Comparison of ENCODE assay signal across 19 cellular contexts in genomic region chr16:56289412-56289811, GRCh38.
"Had no signal": no experiment of that assay in that cellular context is flagged by ENCODE, and none has a peak within 500 bp of the region (broad histone marks: within the 10 kb centered on the region; RNA-seq: fewer than 3 reads in every experiment).

No MANE protein-coding gene starts in this region.

- H3K9me3 Mint-ChIP-seq: activated CD4-positive, alpha-beta memory T cell treated with anti-CD3 and anti-CD28 coated beads, Interleukin-2, amount 10 ng/mL, durations not matched to agents 7 days and 5 days; natural killer cell; T-helper 2 cell treated with Interferon-gamma antibody and Interleukin-4, amounts not matched to agents 5 μg/mL and 100 μg/mL, for 36 hours had no signal

- DNase-seq: activated CD4-positive, alpha-beta memory T cell treated with anti-CD3 and anti-CD28 coated beads, Interleukin-2, amount 10 ng/mL, durations not matched to agents 7 days and 5 days; activated CD4-positive, alpha-beta T cell treated with anti-CD3 and anti-CD28 coated beads for 48 hours; activated CD4-positive, CD25-positive, alpha-beta regulatory T cell; activated CD8-positive, alpha-beta memory T cell treated with anti-CD3 and anti-CD28 coated beads, Interleukin-2, amount 10 ng/mL, durations not matched to agents 7 days and 5 days; central memory CD4-positive, alpha-beta T cell; effector CD8-positive, alpha-beta T cell; lower lobe of right lung; natural killer cell; occipital lobe; posterior cingulate gyrus; stimulated activated CD4-positive, alpha-beta T cell treated with anti-CD3 and anti-CD28 coated beads, Interleukin-12 subunit alpha, Interleukin-12 subunit beta, amount 100 ng/mL, for 4 hours; stimulated activated CD4-positive, alpha-beta T cell treated with anti-CD3 and anti-CD28 coated beads, Interleukin-2, amount 100 ng/mL, for 24 hours; stimulated activated naive CD8-positive, alpha-beta T cell treated with anti-CD3 and anti-CD28 coated beads, Interleukin-15, Interleukin-2, amounts not matched to agents 100 U/mL and 50 U/mL, for 24 hours; transverse colon had no signal

- H3K4me3 Mint-ChIP-seq: activated CD4-positive, alpha-beta memory T cell treated with anti-CD3 and anti-CD28 coated beads, Interleukin-2, amount 10 ng/mL, durations not matched to agents 7 days and 5 days; activated CD8-positive, alpha-beta memory T cell treated with anti-CD3 and anti-CD28 coated beads, Interleukin-2, amount 10 ng/mL, durations not matched to agents 7 days and 5 days; activated naive CD8-positive, alpha-beta T cell; natural killer cell; T-helper 2 cell treated with Interferon-gamma antibody and Interleukin-4, amounts not matched to agents 5 μg/mL and 100 μg/mL, for 36 hours had no signal

- H3K27ac ChIP-seq: esophagus muscularis mucosa, gastroesophageal sphincter, lower lobe of right lung, transverse colon, vagina had no signal

- H3K27me3 ChIP-seq: esophagus muscularis mucosa, gastroesophageal sphincter, transverse colon, vagina had no signal

- H3K4me1 Mint-ChIP-seq: activated CD4-positive, alpha-beta memory T cell treated with anti-CD3 and anti-CD28 coated beads, Interleukin-2, amount 10 ng/mL, durations not matched to agents 7 days and 5 days; natural killer cell had no signal

- H3K36me3 ChIP-seq: esophagus muscularis mucosa, gastroesophageal sphincter, lower lobe of right lung, transverse colon, vagina had no signal

- H3K36me3 Mint-ChIP-seq: activated CD8-positive, alpha-beta memory T cell treated with anti-CD3 and anti-CD28 coated beads, Interleukin-2, amount 10 ng/mL, durations not matched to agents 7 days and 5 days; activated naive CD8-positive, alpha-beta T cell; natural killer cell had no signal

- H3K27ac Mint-ChIP-seq: activated CD4-positive, alpha-beta memory T cell treated with anti-CD3 and anti-CD28 coated beads, Interleukin-2, amount 10 ng/mL, durations not matched to agents 7 days and 5 days; activated CD8-positive, alpha-beta memory T cell treated with anti-CD3 and anti-CD28 coated beads, Interleukin-2, amount 10 ng/mL, durations not matched to agents 7 days and 5 days; activated naive CD8-positive, alpha-beta T cell; natural killer cell; T-helper 2 cell treated with Interferon-gamma antibody and Interleukin-4, amounts not matched to agents 5 μg/mL and 100 μg/mL, for 36 hours had no signal

- H3K27me3 Mint-ChIP-seq: activated CD4-positive, alpha-beta memory T cell treated with anti-CD3 and anti-CD28 coated beads, Interleukin-2, amount 10 ng/mL, durations not matched to agents 7 days and 5 days; activated CD8-positive, alpha-beta memory T cell treated with anti-CD3 and anti-CD28 coated beads, Interleukin-2, amount 10 ng/mL, durations not matched to agents 7 days and 5 days; activated naive CD8-positive, alpha-beta T cell had no signal

- H3K4me3 ChIP-seq: esophagus muscularis mucosa, gastroesophageal sphincter, lower lobe of right lung, transverse colon, vagina had no signal
